8 cellular contexts compared by ENCODE assay signal in the genomic region with DNA sequence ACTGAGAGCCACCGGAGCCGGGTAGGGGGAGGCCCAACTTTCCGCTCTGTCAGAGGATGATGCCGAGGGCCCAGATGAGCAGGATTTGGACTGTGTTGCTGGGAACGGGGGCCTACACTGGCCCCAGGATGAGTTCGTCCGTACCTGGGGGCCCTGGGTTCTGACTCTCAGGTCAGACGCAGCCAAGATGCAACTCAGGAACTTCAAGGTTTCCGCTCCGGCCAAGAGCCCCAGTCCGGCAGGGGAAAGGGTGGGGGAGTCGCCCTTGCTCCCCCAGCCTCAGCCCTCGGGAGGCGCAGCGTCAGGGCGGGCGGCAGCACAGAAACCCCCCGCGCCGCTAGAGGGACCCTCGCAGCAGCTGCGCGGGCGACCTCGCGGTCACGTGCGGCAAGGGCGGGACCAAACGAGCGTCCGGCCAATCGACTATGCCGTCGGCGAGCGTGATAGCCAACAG. TPM values are rescaled to one million over a fixed set of nuclear protein-coding genes. Genes with fewer than 3 reads are reported as not detected.
DNase-seq lines count a peak whose midpoint lies in the region; ATAC-seq and TF ChIP-seq lines count a peak whose summit lies in the region.

No MANE protein-coding gene starts in this region.

- H3K36me3 ChIP-seq in Peyer's patch = peaks cover 0 to 10% (median 0%) of the 10 kb centered on the region in 3 donors
- H3K36me3 ChIP-seq in neutrophil = peaks cover 6% of the 10 kb centered on the region
- H3K36me3 ChIP-seq in thoracic aorta = peaks cover 1% of the 10 kb centered on the region

- peak overlapping the region; percentile 48 to 85 (median 77) for H3K4me3 ChIP-seq in Peyer's patch
- peak overlapping the region; percentile 96 to 98 for H3K4me3 ChIP-seq in neutrophil (ENCODE audit: low read depth in 1 of 2, low read length in 1 of 2)
- H3K4me3 ChIP-seq in thoracic aorta = peak overlapping the region; percentile 81

- H3K27ac ChIP-seq in Peyer's patch (peak overlapping the region; percentile 90 to 99 (median 98)), neutrophil (peak overlapping the region; percentile 91), thoracic aorta (peak overlapping the region; percentile 95 to 100)

- no peaks in the 10 kb centered on the region for H3K9me3 ChIP-seq in Peyer's patch
- no peaks in the 10 kb centered on the region for H3K9me3 ChIP-seq in neutrophil
- no peaks in the 10 kb centered on the region for H3K9me3 ChIP-seq in thoracic aorta

- TF ChIP-seq POLR2A in Peyer's patch (IDR thresholded peaks at IDR 0.05) = peak; percentile 63 to 70

- peaks cover 2 to 22% (median 7%) of the 10 kb centered on the region in 4 donors for H3K4me1 ChIP-seq in Peyer's patch
- H3K4me1 ChIP-seq in neutrophil (ENCODE audit: control insufficient read depth in 1 of 2, insufficient read depth in 1 of 2, low read depth in 1 of 2, low read length in 1 of 2) = peaks cover 20 to 22% of the 10 kb centered on the region in 2 experiments
- peaks cover 12 to 21% of the 10 kb centered on the region in 2 donors for H3K4me1 ChIP-seq in thoracic aorta (ENCODE audit: control insufficient read depth in 1 of 2, low read depth in 2 of 2)

- H3K27me3 ChIP-seq in Peyer's patch (no peaks in the 10 kb centered on the region), neutrophil (no peaks in the 10 kb centered on the region), thoracic aorta (replicated peaks; ENCODE audit: insufficient read depth) (no peaks in the 10 kb centered on the region)

- TF ChIP-seq CTCF in Peyer's patch (IDR thresholded peaks at IDR 0.05) = peak in 2 of 6 experiments; percentile 90
- no peak for TF ChIP-seq CTCF in neutrophil (IDR thresholded peaks at IDR 0.05)
- TF ChIP-seq CTCF in thoracic aorta (IDR thresholded peaks at IDR 0.05) = no peak

- peak; percentile 75 for ATAC-seq in GM21447 (IDR thresholded peaks at IDR 0.05; ENCODE audit: unreplicated experiment)
- ATAC-seq in thoracic aorta (ENCODE audit: insufficient number of reproducible peaks, low FRiP score, low read depth) = peak; percentile 92

- DNase-seq in DMS 273 (lab: John Stamatoyannopoulos, UW; ENCODE audit: unreplicated experiment) (peak; percentile 93), HUDEP-2 (lab: John Stamatoyannopoulos, UW; ENCODE audit: unreplicated experiment in 76 of 76) (peak in 60 of 76 experiments; percentile 41 to 95 (median 80)), Peyer's patch (peak; percentile 89 to 96 (median 94)), germinal center (ENCODE audit: low spot score) (peak; percentile 95), thoracic aorta (ENCODE audit: low spot score) (peak; percentile 53)
- DNase-seq in activated naive CD4-positive, alpha-beta T cell treated with Interleukin-2 at 50 U/mL for 16 hours = peak; percentile 87

RNA-seq across cellular contexts. Expression of gene ARL2, which starts 0.2 kb away (rescaled TPM):
- total RNA-seq in Peyer's patch = 100 to 1,000 TPM in 1 of 4 donors, 10 to 100 TPM in 3; 64.4 to 103 (median 77.2) TPM
- total RNA-seq in thoracic aorta = 100 to 1,000 TPM in 1 of 2 donors, 10 to 100 TPM in 1; 85.5 to 197 TPM

RNA-seq across cellular contexts. Expression of gene SNX15, which starts 13.5 kb away (rescaled TPM):
- total RNA-seq in Peyer's patch (10 to 100 TPM; 15.7 to 39.0 (median 27.3) TPM), thoracic aorta (10 to 100 TPM; 20.7 to 22.7 TPM)

RNA-seq across cellular contexts. Expression of gene BATF2, which starts 16.9 kb away (rescaled TPM):
- 10 to 100 TPM in 3 of 4 donors, 1 to 10 TPM in 1; 5.0 to 12.0 (median 11.2) TPM for total RNA-seq in Peyer's patch
- 1 to 10 TPM in 1 of 2 donors, under 1 TPM in 1; 0.92 to 2.6 TPM for total RNA-seq in thoracic aorta

RNA-seq across cellular contexts. Expression of gene SAC3D1, which starts 27.3 kb away (rescaled TPM):
- 10 to 100 TPM; 10.9 to 21.5 (median 13.9) TPM for total RNA-seq in Peyer's patch
- total RNA-seq in thoracic aorta = 10 to 100 TPM in 1 of 2 donors, 1 to 10 TPM in 1; 4.7 to 18.0 TPM

RNA-seq across cellular contexts. Expression of gene MAJIN, which starts 41.8 kb away (rescaled TPM):
- total RNA-seq in Peyer's patch (not detected), thoracic aorta (not detected)

Comparison
In these comparisons a context has a peak if more than half of its experiments do, and no peak if none do; other contexts are left out.
1. Peak in every context shown above with its lines: DNase-seq, ATAC-seq, H3K4me3 ChIP-seq and H3K27ac ChIP-seq.